22 cellular contexts compared by ENCODE assay signal in genomic region chr2:11984556-11985158, GRCh38.
"Had no signal": no experiment of that assay in that cellular context is flagged by ENCODE, and none has a peak within 500 bp of the region (broad histone marks: within the 10 kb centered on the region; RNA-seq: fewer than 3 reads in every experiment).

No MANE protein-coding gene starts in this region.

- H3K27ac Mint-ChIP-seq: activated naive CD4-positive, alpha-beta T cell treated with anti-CD3 and anti-CD28 coated beads, Interleukin-2, amount 50 U/mL, for 72 hours; stimulated activated naive CD8-positive, alpha-beta T cell treated with anti-CD3 and anti-CD28 coated beads, Interleukin-15, Interleukin-2, amounts not matched to agents 100 ng/mL and 50 ng/mL, for 24 hours had no signal

- H3K36me3 ChIP-seq: adrenal gland, cardiac muscle cell, right lobe of liver, tibial nerve, vagina had no signal

- H3K9me3 Mint-ChIP-seq: stimulated activated naive CD8-positive, alpha-beta T cell treated with anti-CD3 and anti-CD28 coated beads, Interleukin-15, Interleukin-2, amounts not matched to agents 100 ng/mL and 50 ng/mL, for 24 hours had no signal

- H3K4me3 ChIP-seq: adrenal gland, cardiac muscle cell, dorsolateral prefrontal cortex, psoas muscle, right lobe of liver, tibial nerve, vagina had no signal

- H3K27me3 ChIP-seq: adrenal gland, cardiac muscle cell, right lobe of liver, tibial nerve, vagina had no signal

- H3K4me3 Mint-ChIP-seq: neural crest cell; stimulated activated naive CD8-positive, alpha-beta T cell treated with anti-CD3 and anti-CD28 coated beads, Interleukin-15, Interleukin-2, amounts not matched to agents 100 ng/mL and 50 ng/mL, for 24 hours had no signal

- DNase-seq: activated CD4-positive, alpha-beta T cell treated with anti-CD3 and anti-CD28 coated beads for 1 hour; activated CD4-positive, alpha-beta T cell treated with anti-CD3 and anti-CD28 coated beads, Interleukin-2, amount 50 U/mL, for 48 hours; activated gamma-delta T cell treated with Interleukin-2 at 50 U/mL for 16 hours; adrenal gland; dorsolateral prefrontal cortex; head of caudate nucleus; kidney; left ventricle myocardium superior; psoas muscle; right lobe of liver; small intestine; stimulated activated CD4-positive, alpha-beta T cell treated with anti-CD3 and anti-CD28 coated beads, Interleukin-15, amount 100 ng/mL, for 24 hours; stimulated activated CD4-positive, alpha-beta T cell treated with anti-CD3 and anti-CD28 coated beads, Interleukin-2, amount 100 ng/mL, for 48 hours; T-helper 2 cell had no signal

- H3K27ac ChIP-seq: adrenal gland, cardiac muscle cell, dorsolateral prefrontal cortex, epithelial cell of prostate, psoas muscle, right lobe of liver, tibial nerve, vagina, VCaP had no signal

- H3K9me3 ChIP-seq: adrenal gland, right lobe of liver, vagina had no signal

- ATAC-seq: activated naive CD4-positive, alpha-beta T cell treated with anti-CD3 and anti-CD28 coated beads, Interleukin-2, amount 50 U/mL, for 72 hours; left ventricle myocardium superior; psoas muscle; right lobe of liver had no signal
